1 cellular context compared by ENCODE assay signal in genomic region chr9:137959641-137960411, GRCh38.
TF ChIP-seq lines count a peak whose summit lies in the region.

No MANE protein-coding gene starts in this region.

TF ChIP-seq in H1, 55 proteins besides CTCF, POLR2A, EP300 and RAD21:
- TF ChIP-seq SP4 (IDR thresholded peaks at IDR 0.05; ENCODE audit: low read length) (no peak), ATF2 (IDR thresholded peaks at IDR 0.05; ENCODE audit: low read length) (no peak), EGR1 (IDR thresholded peaks at IDR 0.05; ENCODE audit: borderline replicate concordance, low read depth, low read length) (no peak), SAP30 (IDR thresholded peaks at IDR 0.05; ENCODE audit: insufficient read depth, insufficient replicate concordance, low read length) (no peak), POLR2AphosphoS5 (IDR thresholded peaks at IDR 0.05; ENCODE audit: low read depth, low read length) (no peak), SP2 (IDR thresholded peaks at IDR 0.05; ENCODE audit: low read length) (no peak), CBX8 (IDR thresholded peaks at IDR 0.05; ENCODE audit: borderline replicate concordance, low read depth, low read length) (no peak), SIX5 (IDR thresholded peaks at IDR 0.05; ENCODE audit: low read depth, low read length) (no peak), RXRA (IDR thresholded peaks at IDR 0.05; ENCODE audit: insufficient read depth, low read depth, low read length) (no peak), USF2 (IDR thresholded peaks at IDR 0.05; ENCODE audit: low read length) (no peak), SP1 (IDR thresholded peaks at IDR 0.05; ENCODE audit: low read depth, low read length) (no peak), YY1 (IDR thresholded peaks at IDR 0.05; ENCODE audit: low read depth, low read length) (no peak), KDM4A (IDR thresholded peaks at IDR 0.05; ENCODE audit: low read depth, low read length, severe bottlenecking) (no peak), CHD7 (IDR thresholded peaks at IDR 0.05; ENCODE audit: insufficient replicate concordance, low read length) (no peak)
